Comparison of ENCODE assay signal across 26 cellular contexts in genomic region chr7:132601783-132602182, GRCh38.
"Had no signal": no experiment of that assay in that cellular context is flagged by ENCODE, and none has a peak within 500 bp of the region (broad histone marks: within the 10 kb centered on the region; RNA-seq: fewer than 3 reads in every experiment).

No MANE protein-coding gene starts in this region.

- H3K4me3 Mint-ChIP-seq: mesothelial cell of epicardium, naive B cell had no signal

- H3K9me3 ChIP-seq: esophagus squamous epithelium, gastrocnemius medialis, heart right ventricle, left lung, lower lobe of right lung, mucosa of descending colon had no signal

- H3K27ac ChIP-seq: coronary artery, dorsolateral prefrontal cortex, epithelial cell of prostate, esophagus squamous epithelium, gastrocnemius medialis, heart right ventricle, left lung, lower lobe of right lung had no signal

- H3K27me3 ChIP-seq: gastrocnemius medialis, heart right ventricle, left lung had no signal

- H3K4me1 ChIP-seq: esophagus squamous epithelium, gastrocnemius medialis, heart right ventricle, left lung, lower lobe of right lung had no signal

- H3K36me3 Mint-ChIP-seq: mesothelial cell of epicardium, naive B cell had no signal

- H3K9me3 Mint-ChIP-seq: mesothelial cell of epicardium, naive B cell had no signal

- H3K4me1 Mint-ChIP-seq: mesothelial cell of epicardium, naive B cell had no signal

- FAIRE-seq: colon, islet of Langerhans, keratinocyte had no signal

- H3K36me3 ChIP-seq: esophagus squamous epithelium, gastrocnemius medialis, heart right ventricle, left lung, lower lobe of right lung had no signal

- DNase-seq: dermis blood vessel endothelial cell; dorsolateral prefrontal cortex; effector CD4-positive, alpha-beta T cell; effector memory CD4-positive, alpha-beta T cell; erythroblast; esophagus squamous epithelium; foreskin fibroblast; foreskin melanocyte; gastrocnemius medialis; glutamatergic neuron; head of caudate nucleus; heart right ventricle; hippocampal formation; left cardiac atrium; left lung; left ventricle myocardium superior; lower lobe of right lung; mesenchymal stem cell; mucosa of descending colon; naive B cell had no signal

- H3K4me3 ChIP-seq: coronary artery, dorsolateral prefrontal cortex, esophagus squamous epithelium, gastrocnemius medialis, heart right ventricle, left lung, lower lobe of right lung, mucosa of descending colon had no signal

- H3K27ac Mint-ChIP-seq: mesothelial cell of epicardium, naive B cell had no signal
